Comparison of ENCODE assay signal across 1 cellular context in genomic region chr7:128036226-128036940, GRCh38.
TF ChIP-seq lines count a peak whose summit lies in the region.

No MANE protein-coding gene starts in this region.

TF ChIP-seq in HepG2, 621 proteins besides CTCF, POLR2A, EP300 and RAD21 (continued from another document):
- no peak for TF ChIP-seq IRF1 (CRISPR knock-in tag; IDR thresholded peaks at IDR 0.05; ENCODE audit: low read depth)
- TF ChIP-seq ZNF263 (CRISPR knock-in tag; IDR thresholded peaks at IDR 0.05) = no peak
- TF ChIP-seq JUNB (CRISPR knock-in tag; IDR thresholded peaks at IDR 0.05; ENCODE audit: borderline replicate concordance) = no peak
